In genomic region chr2:201257381-201257940, GRCh38 we compare ENCODE assay signal across 8 cellular contexts. TPM values are rescaled to one million over a fixed set of nuclear protein-coding genes. Genes with fewer than 3 reads are reported as not detected.
DNase-seq lines count a peak whose midpoint lies in the region; ATAC-seq, FAIRE-seq and TF ChIP-seq lines count a peak whose summit lies in the region.

No MANE protein-coding gene starts in this region.

- 29% methylated on average over 11 of the region's 11 CpGs for WGBS in A549 (ENCODE audit: missing lambda C conversion rate)

- peaks cover 2% of the 10 kb centered on the region for H3K9me3 Mint-ChIP-seq in activated naive CD8-positive, alpha-beta T cell treated with anti-CD3 and anti-CD28 coated beads, Interleukin-2, amount 10 ng/mL, durations not matched to agents 7 days and 5 days
- no peaks in the 10 kb centered on the region for H3K9me3 Mint-ChIP-seq in stimulated activated naive B cell treated with anti-CD40 and anti-IgM and Interleukin-4, amounts not matched to agents 10 μg/mL and 1 μg/mL and 100 μg/mL, for 72 hours

- no peak for TF ChIP-seq EP300 in A549 (IDR thresholded peaks at IDR 0.05)

- peak overlapping the region; percentile 98 for H3K4me2 ChIP-seq in A549
- H3K4me2 ChIP-seq in PC-9: peak overlapping the region; percentile 79

- no peaks in the 10 kb centered on the region for H3K27me3 Mint-ChIP-seq in activated naive CD8-positive, alpha-beta T cell treated with anti-CD3 and anti-CD28 coated beads, Interleukin-2, amount 10 ng/mL, durations not matched to agents 7 days and 5 days
- H3K27me3 Mint-ChIP-seq in stimulated activated naive B cell treated with anti-CD40 and anti-IgM and Interleukin-4, amounts not matched to agents 10 μg/mL and 1 μg/mL and 100 μg/mL, for 72 hours: no peaks in the 10 kb centered on the region

- peak overlapping the region; percentile 77 to 93 for H3K27ac ChIP-seq in A549
- peak overlapping the region; percentile 94 for H3K27ac ChIP-seq in PC-9
- peak overlapping the region; percentile 78 for H3K27ac ChIP-seq in iPS-18a (ENCODE audit: low read length)

- CTCF ChIA-PET in A549 (lab: Yijun Ruan, JAX): interaction anchor here (1.2 kb wide), 1 partner anchor 19 kb away, joined by 3 read pairs; no protein-coding TSS in a partner anchor
- CTCF ChIA-PET in PC-9 (lab: Charles Lee): interaction anchor here (0.6 kb wide), 1 partner anchor 511 kb away, joined by 3 read pairs; no protein-coding TSS in a partner anchor

- ATAC-seq in A549: peak; percentile 60 to 68
- ATAC-seq in GM18868 (IDR thresholded peaks at IDR 0.05; ENCODE audit: unreplicated experiment): peak; percentile 52
- peak; percentile 22 for ATAC-seq in HG03060 (IDR thresholded peaks at IDR 0.05; ENCODE audit: low read depth, unreplicated experiment)
- peak; percentile 28 for ATAC-seq in activated naive CD8-positive, alpha-beta T cell treated with anti-CD3 and anti-CD28 coated beads, Interleukin-2, amount 10 ng/mL, durations not matched to agents 7 days and 5 days (ENCODE audit: low read depth)
- peak; percentile 66 to 71 for ATAC-seq in stimulated activated naive B cell treated with anti-CD40 and anti-IgM and Interleukin-4, amounts not matched to agents 10 μg/mL and 1 μg/mL and 100 μg/mL, for 72 hours (replicated peaks)

- peaks cover 61% of the 10 kb centered on the region for H3K4me1 Mint-ChIP-seq in activated naive CD8-positive, alpha-beta T cell treated with anti-CD3 and anti-CD28 coated beads, Interleukin-2, amount 10 ng/mL, durations not matched to agents 7 days and 5 days
- peaks cover 51 to 71% of the 10 kb centered on the region in 2 donors for H3K4me1 Mint-ChIP-seq in stimulated activated naive B cell treated with anti-CD40 and anti-IgM and Interleukin-4, amounts not matched to agents 10 μg/mL and 1 μg/mL and 100 μg/mL, for 72 hours

- peak in 1 of 2 experiments; percentile 40 for DNase-seq in A549 (ENCODE audit: low read depth in 1 of 2, low spot score in 1 of 2)
- peak; percentile 65 to 66 for DNase-seq in PC-9
- DNase-seq in activated naive CD8-positive, alpha-beta T cell treated with anti-CD3 and anti-CD28 coated beads, Interleukin-2, amount 10 ng/mL, durations not matched to agents 7 days and 5 days: peak; percentile 59
- peak; percentile 70 for DNase-seq in stimulated activated naive B cell treated with anti-CD40 and anti-IgM and Interleukin-4, amounts not matched to agents 10 μg/mL and 1 μg/mL and 100 μg/mL, for 72 hours
- DNase-seq in NCI-H345 (lab: John Stamatoyannopoulos, UW): no peak

- intact Hi-C loops in PC-9 (cut with micrococcal nuclease; ENCODE audit: unreplicated experiment): loop anchor here (5.0 kb wide), 1 partner anchor 385 kb away; the partner anchor contains the start of gene TMEM237

- peak overlapping the region; percentile 59 for H3K4me3 ChIP-seq in A549
- H3K4me3 ChIP-seq in PC-9: peak overlapping the region; percentile 59
- H3K4me3 ChIP-seq in iPS-18a (ENCODE audit: low read length): peak overlapping the region; percentile 59

- no peaks in the 10 kb centered on the region for H3K9me2 ChIP-seq in PC-9 (ENCODE audit: insufficient read depth)

- H3K36me3 Mint-ChIP-seq in activated naive CD8-positive, alpha-beta T cell treated with anti-CD3 and anti-CD28 coated beads, Interleukin-2, amount 10 ng/mL, durations not matched to agents 7 days and 5 days: peaks cover 23% of the 10 kb centered on the region
- peaks cover 5 to 25% of the 10 kb centered on the region in 2 donors for H3K36me3 Mint-ChIP-seq in stimulated activated naive B cell treated with anti-CD40 and anti-IgM and Interleukin-4, amounts not matched to agents 10 μg/mL and 1 μg/mL and 100 μg/mL, for 72 hours

- H3K4me3 Mint-ChIP-seq in activated naive CD8-positive, alpha-beta T cell treated with anti-CD3 and anti-CD28 coated beads, Interleukin-2, amount 10 ng/mL, durations not matched to agents 7 days and 5 days: peak overlapping the region; percentile 83
- H3K4me3 Mint-ChIP-seq in stimulated activated naive B cell treated with anti-CD40 and anti-IgM and Interleukin-4, amounts not matched to agents 10 μg/mL and 1 μg/mL and 100 μg/mL, for 72 hours: peak overlapping the region; percentile 92 to 93

- no peak for FAIRE-seq in A549 (lab: Jason Lieb, UNC)

- TSS peak; percentile 56 for BruUV-seq in PC-9 (replicated peaks; lab: Mats Ljungman, UMichigan)

- H3K79me2 ChIP-seq in PC-9 (ENCODE audit: low read depth): peaks cover 36% of the 10 kb centered on the region

- POLR2A ChIA-PET in A549 (lab: Yijun Ruan, JAX) (interaction anchor here (1.4 kb wide), 1 partner anchor 75 kb away, joined by 3 read pairs; the partner anchor contains the start of gene CASP10), PC-9 (lab: Charles Lee; ENCODE audit: unreplicated experiment) (interaction anchor here (0.6 to 0.7 kb wide), 3 partner anchors 73 to 293 kb away, joined by 3 to 4 read pairs (median 4); no protein-coding TSS in a partner anchor)
- POLR2A ChIA-PET in activated naive CD8-positive, alpha-beta T cell treated with anti-CD3 and anti-CD28 coated beads, Interleukin-2, amount 10 ng/mL, durations not matched to agents 7 days and 5 days (lab: Charles Lee): interaction anchor here (0.7 to 11.3 kb wide), 10 partner anchors 16 to 523 kb away, joined by 3 to 147 read pairs (median 4); partner anchors contain the start of genes ALS2, CASP10, CLK1 and STRADB

- H3K4me1 ChIP-seq in A549: peaks cover 47% of the 10 kb centered on the region
- peaks cover 38% of the 10 kb centered on the region for H3K4me1 ChIP-seq in PC-9 (replicated peaks; ENCODE audit: insufficient read depth)
- peaks cover 23% of the 10 kb centered on the region for H3K4me1 ChIP-seq in iPS-18a (ENCODE audit: control insufficient read depth, low read depth, low read length)

- TF ChIP-seq CTCF in A549 (IDR thresholded peaks at IDR 0.05) (no peak), PC-9 (conservative IDR thresholded peaks at IDR 0.05) (0 out of 2 replicates have a peak, but pooled peaks have one; percentile 21)

- no peak for TF ChIP-seq POLR2A in A549 (IDR thresholded peaks at IDR 0.05; ENCODE audit: low read length)

- no peaks in the 10 kb centered on the region for H4K20me1 ChIP-seq in PC-9 (ENCODE audit: insufficient read depth)

- H3F3A ChIP-seq in PC-9 (ENCODE audit: insufficient read depth, low read depth): peaks cover 38% of the 10 kb centered on the region

- peak overlapping the region; percentile 66 for H3K9ac ChIP-seq in iPS-18a (ENCODE audit: low read length)

- TF ChIP-seq RAD21 in A549 (conservative IDR thresholded peaks at IDR 0.05 in 1 of 2, IDR thresholded peaks at IDR 0.05 in 1 of 2): no peak

- no peaks in the 10 kb centered on the region for H3K36me3 ChIP-seq in PC-9 (ENCODE audit: low read depth)
- H3K36me3 ChIP-seq in iPS-18a (ENCODE audit: control insufficient read depth, low read depth, low read length): no peaks in the 10 kb centered on the region

- H3K9me3 ChIP-seq in A549: no peaks in the 10 kb centered on the region
- H3K9me3 ChIP-seq in PC-9 (ENCODE audit: insufficient read depth, low read depth): no peaks in the 10 kb centered on the region
- no peaks in the 10 kb centered on the region for H3K9me3 ChIP-seq in iPS-18a (ENCODE audit: control insufficient read depth, low read depth, low read length)

- peak overlapping the region; percentile 75 for H2AFZ ChIP-seq in PC-9

- H3K27me3 ChIP-seq in PC-9 (ENCODE audit: insufficient read depth, low read depth) (no peaks in the 10 kb centered on the region), iPS-18a (ENCODE audit: control insufficient read depth, insufficient read depth, low read length) (no peaks in the 10 kb centered on the region)

- H3K27ac Mint-ChIP-seq in activated naive CD8-positive, alpha-beta T cell treated with anti-CD3 and anti-CD28 coated beads, Interleukin-2, amount 10 ng/mL, durations not matched to agents 7 days and 5 days: peak overlapping the region; percentile 98
- peak overlapping the region; percentile 99 for H3K27ac Mint-ChIP-seq in stimulated activated naive B cell treated with anti-CD40 and anti-IgM and Interleukin-4, amounts not matched to agents 10 μg/mL and 1 μg/mL and 100 μg/mL, for 72 hours

TF ChIP-seq in A549, 52 proteins besides CTCF, POLR2A, EP300 and RAD21:
- TF ChIP-seq HMGXB4 (CRISPR knock-in tag; IDR thresholded peaks at IDR 0.05; ENCODE audit: borderline replicate concordance) (no peak), ESRRA (IDR thresholded peaks at IDR 0.05; ENCODE audit: borderline replicate concordance, low read length) (no peak), EHF (CRISPR knock-in tag; IDR thresholded peaks at IDR 0.05) (no peak), TFCP2L1 (CRISPR knock-in tag; IDR thresholded peaks at IDR 0.05) (no peak), KDM1A (IDR thresholded peaks at IDR 0.05; ENCODE audit: low read depth) (no peak)

RNA-seq across cellular contexts. Expression of gene CASP8, which starts 2.9 kb away (rescaled TPM):
- polyA plus RNA-seq in A549 (2011; rRNA removed): 57.9 and 65.2 TPM in 2 replicates
- 18.9 and 20.0 TPM in 2 replicates for polyA plus RNA-seq in A549 (2012; cell fraction: cytosol; rRNA removed)
- 38.1 and 73.7 TPM in 2 replicates for polyA plus RNA-seq in A549 (2012; cell fraction: nucleus; rRNA removed)
- polyA plus RNA-seq in A549 (2017; fragmentation: RNase III; extraction: RNeasy Plus Mini Kit Qiagen cat#74134 plus additional on column Dnase treatment): 39.0 to 40.2 TPM (median 40.0 TPM) in 3 replicates
- polyA minus RNA-seq in A549 (2011; rRNA and poly(A)+ RNA removed): 35.2 and 35.4 TPM in 2 replicates
- 42.4 and 48.2 TPM in 2 replicates for total RNA-seq in PC-9 (2021)
- 100 to 1,000 TPM; 115 to 127 TPM for total RNA-seq in activated naive CD8-positive, alpha-beta T cell treated with anti-CD3 and anti-CD28 coated beads, Interleukin-2, amount 10 ng/mL, durations not matched to agents 7 days and 5 days
